Comparison of ENCODE assay signal across 25 cellular contexts in genomic region chr14:103191856-103192835, GRCh38.
DNase-seq lines count a peak whose midpoint lies in the region; ATAC-seq and TF ChIP-seq lines count a peak whose summit lies in the region.
"Had no signal": no experiment of that assay in that cellular context is flagged by ENCODE, and none has a peak within 500 bp of the region (broad histone marks: within the 10 kb centered on the region; RNA-seq: fewer than 3 reads in every experiment).

No MANE protein-coding gene starts in this region.

- no peaks in the 10 kb centered on the region; the same call in 1 of the 2 replicates for H3K9me3 Mint-ChIP-seq in HFFc6
- H3K9me3 Mint-ChIP-seq: activated naive CD4-positive, alpha-beta T cell treated with anti-CD3 and anti-CD28 coated beads, Interleukin-2, amount 50 U/mL, for 24 hours; T-helper 2 cell treated with Interferon-gamma antibody and Interleukin-4, amounts not matched to agents 5 μg/mL and 100 μg/mL, for 36 hours had no signal

- no peak overlapping the region for H3K4me3 Mint-ChIP-seq in HFFc6
- H3K4me3 Mint-ChIP-seq: activated naive CD4-positive, alpha-beta T cell treated with anti-CD3 and anti-CD28 coated beads, Interleukin-2, amount 50 U/mL, for 24 hours; B cell; naive B cell; stimulated activated naive B cell treated with anti-CD40 and anti-IgM and Interleukin-4, amounts not matched to agents 10 μg/mL and 1 μg/mL and 100 μg/mL, for 72 hours; T-helper 2 cell treated with Interferon-gamma antibody and Interleukin-4, amounts not matched to agents 5 μg/mL and 100 μg/mL, for 36 hours had no signal

- no peak overlapping the region for H3K18ac ChIP-seq in neuronal stem cell (ENCODE audit: low read length)

- no peak overlapping the region for H2AFZ ChIP-seq in neuronal stem cell (ENCODE audit: low read length)

- H3K27ac Mint-ChIP-seq in HFFc6, result no peak overlapping the region
- H3K27ac Mint-ChIP-seq: activated naive CD4-positive, alpha-beta T cell treated with anti-CD3 and anti-CD28 coated beads, Interleukin-2, amount 50 U/mL, for 24 hours; B cell; stimulated activated naive B cell treated with anti-CD40 and anti-IgM and Interleukin-4, amounts not matched to agents 10 μg/mL and 1 μg/mL and 100 μg/mL, for 72 hours; T-helper 2 cell treated with Interferon-gamma antibody and Interleukin-4, amounts not matched to agents 5 μg/mL and 100 μg/mL, for 36 hours had no signal

- H3K9ac ChIP-seq in neuronal stem cell (ENCODE audit: low read depth, low read length, poor library complexity), result no peak overlapping the region

- no peaks in the 10 kb centered on the region for H3K9me3 ChIP-seq in right cardiac atrium (ENCODE audit: control insufficient read depth, low read length)
- H3K9me3 ChIP-seq in esophagus squamous epithelium, result no peaks in the 10 kb centered on the region
- H3K9me3 ChIP-seq in neuronal stem cell (replicated peaks in 1 of 2; ENCODE audit: control insufficient read depth in 2 of 2, insufficient read depth in 1 of 2, low read depth in 1 of 2, low read length in 2 of 2), result peaks cover 0 to 7% of the 10 kb centered on the region in 2 donors
- H3K9me3 ChIP-seq: MG63, right lobe of liver, upper lobe of right lung had no signal

- H2AK5ac ChIP-seq in neuronal stem cell (ENCODE audit: low read depth, low read length), result no peak overlapping the region

- peak overlapping the region; percentile 30 for H3K23ac ChIP-seq in neuronal stem cell (ENCODE audit: low read depth, low read length, poor library complexity)

- TF ChIP-seq CTCF in esophagus squamous epithelium (IDR thresholded peaks at IDR 0.05), result no peak
- TF ChIP-seq CTCF in HFFc6 (IDR thresholded peaks at IDR 0.05), result no peak

- H3K27ac ChIP-seq in right cardiac atrium (ENCODE audit: low read length), result peak overlapping the region; percentile 19
- H3K27ac ChIP-seq in esophagus squamous epithelium, result peak overlapping the region in 3 of 4 donors; percentile 2 to 49 (median 22)
- H3K27ac ChIP-seq in neuronal stem cell (replicated peaks; ENCODE audit: low read length), result no peak overlapping the region
- H3K27ac ChIP-seq: brain microvascular endothelial cell, left lung, right lobe of liver, upper lobe of right lung had no signal

- ATAC-seq in right cardiac atrium (no peak), Right ventricle myocardium superior (ENCODE audit: poor library complexity) (no peak)
- ATAC-seq: left lung; PC-3; stimulated activated naive B cell treated with anti-CD40 and anti-IgM and Interleukin-4, amounts not matched to agents 10 μg/mL and 1 μg/mL and 100 μg/mL, for 72 hours; upper lobe of right lung had no signal

- WGBS in right cardiac atrium, result 70% methylated on average over 10 of the region's 10 CpGs
- 76 to 80% methylated on average over 8 to 10 of the region's 10 CpGs for WGBS in esophagus squamous epithelium, 2 donors
- no CpG with 5 or more reads among the region's 10 CpGs for WGBS in neuronal stem cell (ENCODE audit: extremely low coverage in 2 of 2, insufficient read length in 2 of 2, insufficient replicate concordance in 1 of 2), 2 donors

- DNase-seq in right cardiac atrium (no peak), Right ventricle myocardium superior (no peak), esophagus squamous epithelium (lab: John Stamatoyannopoulos, UW) (no peak), neuronal stem cell (ENCODE audit: low spot score) (no peak), DMS153 (lab: John Stamatoyannopoulos, UW) (no peak), HFFc6 (no peak)
- no peak for DNase-seq in activated CD4-positive, alpha-beta T cell treated with anti-CD3 and anti-CD28 coated beads for 48 hours
- DNase-seq: amygdala; brain microvascular endothelial cell; H7; left lung; MG63; naive B cell; NCI-H1417; NCI-H2029; NCI-H526 treated with DMSO at 0.1 percent for 48 hours; NK-92 treated with Interleukin-12 subunit alpha and Interleukin-12 subunit beta, amount 100 ng/mL, for 24 hours; PC-3; right lobe of liver; stimulated activated naive B cell treated with anti-CD40 and anti-IgM and Interleukin-4, amounts not matched to agents 10 μg/mL and 1 μg/mL and 100 μg/mL, for 72 hours; substantia nigra; upper lobe of right lung had no signal

- no peak overlapping the region for H2BK120ac ChIP-seq in neuronal stem cell (ENCODE audit: low read depth, low read length)

- H3K27me3 ChIP-seq in right cardiac atrium (ENCODE audit: control insufficient read depth, insufficient read depth) (no peaks in the 10 kb centered on the region), esophagus squamous epithelium (peaks cover 0 to 30% (median 0%) of the 10 kb centered on the region in 4 donors), neuronal stem cell (ENCODE audit: control insufficient read depth in 3 of 3, insufficient read depth in 3 of 3, low read depth in 1 of 3, low read length in 3 of 3) (peaks cover 2 to 56% (median 13%) of the 10 kb centered on the region in 3 experiments)
- H3K27me3 ChIP-seq: MG63, right lobe of liver had no signal

- no peak overlapping the region for H2BK15ac ChIP-seq in neuronal stem cell (ENCODE audit: low read length)

- H3K4ac ChIP-seq in neuronal stem cell (ENCODE audit: low read length), result no peak overlapping the region

- no peak overlapping the region for H4K8ac ChIP-seq in neuronal stem cell (ENCODE audit: low read depth, low read length)

- no peak overlapping the region for H3K14ac ChIP-seq in neuronal stem cell (ENCODE audit: low read length)

- H3K36me3 ChIP-seq in esophagus squamous epithelium (no peaks in the 10 kb centered on the region), neuronal stem cell (replicated peaks in 1 of 2; ENCODE audit: control insufficient read depth in 2 of 2, insufficient read depth in 2 of 2, low read length in 2 of 2) (no peaks in the 10 kb centered on the region)
- H3K36me3 ChIP-seq: brain microvascular endothelial cell, left lung, MG63, right lobe of liver, upper lobe of right lung had no signal

- intact Hi-C loops in right cardiac atrium (cut with DNase I) (no loop called here), Right ventricle myocardium superior (cut with DNase I) (no loop called here), esophagus squamous epithelium (cut with DNase I) (no loop called here)

- H3K79me1 ChIP-seq in neuronal stem cell (ENCODE audit: low read depth, low read length), result no peaks in the 10 kb centered on the region

- H3K27me3 Mint-ChIP-seq in HFFc6 (ENCODE audit: insufficient read depth), result peaks cover 25% of the 10 kb centered on the region

- H3K4me1 Mint-ChIP-seq in HFFc6 (ENCODE audit: low read depth), result peaks cover 6% of the 10 kb centered on the region; the same call in 1 of the 2 replicates

- no peak for TF ChIP-seq POLR2A in esophagus squamous epithelium (IDR thresholded peaks at IDR 0.05)

- H3K4me1 ChIP-seq in right cardiac atrium (ENCODE audit: control insufficient read depth, insufficient read depth, low read length) (no peaks in the 10 kb centered on the region), esophagus squamous epithelium (peaks cover 7 to 38% (median 10%) of the 10 kb centered on the region in 3 donors), neuronal stem cell (ENCODE audit: control insufficient read depth in 2 of 2, insufficient read depth in 1 of 2, low read depth in 1 of 2, low read length in 2 of 2) (peaks cover under 1 to 10% of the 10 kb centered on the region in 2 donors)

- H2BK5ac ChIP-seq in neuronal stem cell (ENCODE audit: low read length), result no peak overlapping the region

- H3K4me2 ChIP-seq in neuronal stem cell (ENCODE audit: insufficient read depth, low read length, poor library complexity, severe bottlenecking), result no peak overlapping the region

- no peak overlapping the region for H4K91ac ChIP-seq in neuronal stem cell (ENCODE audit: low read depth, low read length, poor library complexity)

- no peaks in the 10 kb centered on the region; the same call in 1 of the 2 replicates for H3K36me3 Mint-ChIP-seq in HFFc6 (ENCODE audit: low read depth)

- H2BK12ac ChIP-seq in neuronal stem cell (ENCODE audit: low read length), result no peak overlapping the region

- no peak overlapping the region for H3K4me3 ChIP-seq in right cardiac atrium (ENCODE audit: low read length)
- no peak overlapping the region for H3K4me3 ChIP-seq in esophagus squamous epithelium
- no peak overlapping the region for H3K4me3 ChIP-seq in neuronal stem cell (ENCODE audit: low read length in 2 of 2)
- H3K4me3 ChIP-seq: left lung, MG63, right lobe of liver, upper lobe of right lung had no signal
